1 cellular context compared by ENCODE assay signal in genomic region chr9:121985792-121986494, GRCh38.
TF ChIP-seq lines count a peak whose summit lies in the region.

No MANE protein-coding gene starts in this region.

TF ChIP-seq in GM23338, 12 proteins besides CTCF, POLR2A, EP300 and RAD21 (continued from another document):
- TF ChIP-seq REST (IDR thresholded peaks at IDR 0.05; ENCODE audit: unreplicated experiment): no peak
- TF ChIP-seq EZH2 (IDR thresholded peaks at IDR 0.05; ENCODE audit: low read depth, unreplicated experiment): no peak
- no peak for TF ChIP-seq JUNB (IDR thresholded peaks at IDR 0.05; ENCODE audit: unreplicated experiment)
- no peak for TF ChIP-seq POLR2AphosphoS5 (IDR thresholded peaks at IDR 0.05; ENCODE audit: low read depth)
- TF ChIP-seq ETS1 (IDR thresholded peaks at IDR 0.05): no peak
